ENCODE assay signal across 19 cellular contexts in genomic region chr1:72433591-72433990, GRCh38.
DNase-seq lines count a peak whose midpoint lies in the region; ATAC-seq and TF ChIP-seq lines count a peak whose summit lies in the region.
"Had no signal": no experiment of that assay in that cellular context is flagged by ENCODE, and none has a peak within 500 bp of the region (broad histone marks: within the 10 kb centered on the region; RNA-seq: fewer than 3 reads in every experiment).

No MANE protein-coding gene starts in this region.

- no peak for TF ChIP-seq EP300 in neural cell (conservative IDR thresholded peaks at IDR 0.05; ENCODE audit: poor library complexity, severe bottlenecking)

- no peaks in the 10 kb centered on the region for H3K36me3 Mint-ChIP-seq in CD8-positive, alpha-beta T cell

- in situ Hi-C loops in gastrocnemius medialis (cut with MboI; ENCODE audit: low sequenced_read_pairs in 4 of 4) = no loop called here

- CTCF ChIA-PET in CD8-positive, alpha-beta T cell (lab: Charles Lee) = no interaction called here

- H3K4me1 ChIP-seq in colonic mucosa (no peaks in the 10 kb centered on the region), gastrocnemius medialis (no peaks in the 10 kb centered on the region)
- H3K4me1 ChIP-seq in CD8-positive, alpha-beta T cell (ENCODE audit: insufficient read depth, low read length) = no peaks in the 10 kb centered on the region
- H3K4me1 ChIP-seq: ascending aorta, suprapubic skin had no signal

- H3K9me3 Mint-ChIP-seq in CD8-positive, alpha-beta T cell = peaks cover 5% of the 10 kb centered on the region
- H3K9me3 Mint-ChIP-seq: nephron progenitor cell had no signal

- POLR2A ChIA-PET in CD8-positive, alpha-beta T cell (lab: Charles Lee) = no interaction called here

- H3K9ac ChIP-seq in neural cell (ENCODE audit: low read length) = no peak overlapping the region
- H3K9ac ChIP-seq in colonic mucosa (ENCODE audit: low read depth in 2 of 2, low read length in 2 of 2) = no peak overlapping the region
- H3K9ac ChIP-seq: BLaER1 treated with 17β-estradiol and CSF1 and Interleukin-3, amounts not matched to agents 10 nM and 100 nM had no signal

- no peak overlapping the region for H3K4me3 Mint-ChIP-seq in CD8-positive, alpha-beta T cell
- H3K4me3 Mint-ChIP-seq: nephron progenitor cell had no signal

- H2AFZ ChIP-seq in neural cell (ENCODE audit: low read depth, low read length) = no peak overlapping the region

- H3K9me2 ChIP-seq in neural cell (ENCODE audit: insufficient read depth, low read length) = no peaks in the 10 kb centered on the region

- TF ChIP-seq CTCF in neural cell (IDR thresholded peaks at IDR 0.05; ENCODE audit: poor library complexity, severe bottlenecking) (no peak), colonic mucosa (IDR thresholded peaks at IDR 0.05) (no peak), gastrocnemius medialis (IDR thresholded peaks at IDR 0.05 in 4 of 5, conservative IDR thresholded peaks at IDR 0.05 in 1 of 5) (no peak)
- TF ChIP-seq CTCF in CD8-positive, alpha-beta T cell (IDR thresholded peaks at IDR 0.05) = no peak

- no peaks in the 10 kb centered on the region for H3K27me3 Mint-ChIP-seq in CD8-positive, alpha-beta T cell (ENCODE audit: low read depth)

- H3K27ac ChIP-seq in neural cell (ENCODE audit: low read length) = peak overlapping the region; percentile 4
- no peak overlapping the region for H3K27ac ChIP-seq in colonic mucosa
- no peak overlapping the region for H3K27ac ChIP-seq in CD8-positive, alpha-beta T cell (ENCODE audit: low read depth, low read length)
- no peak overlapping the region for H3K27ac ChIP-seq in gastrocnemius medialis
- H3K27ac ChIP-seq: ascending aorta; BLaER1 treated with 17β-estradiol and CSF1 and Interleukin-3, amounts not matched to agents 10 nM and 100 nM; suprapubic skin; VCaP had no signal

- H3K27me3 ChIP-seq in neural cell (ENCODE audit: insufficient read depth, low read depth, low read length) = no peaks in the 10 kb centered on the region
- H3K27me3 ChIP-seq in colonic mucosa = no peaks in the 10 kb centered on the region
- H3K27me3 ChIP-seq in CD8-positive, alpha-beta T cell (ENCODE audit: insufficient read depth, low read length) = no peaks in the 10 kb centered on the region
- no peaks in the 10 kb centered on the region for H3K27me3 ChIP-seq in gastrocnemius medialis
- H3K27me3 ChIP-seq: ascending aorta; BLaER1 treated with 17β-estradiol and CSF1 and Interleukin-3, amounts not matched to agents 10 nM and 100 nM; suprapubic skin had no signal

- no peak for TF ChIP-seq POLR2A in gastrocnemius medialis (IDR thresholded peaks at IDR 0.05)

- no peaks in the 10 kb centered on the region for H3K4me1 Mint-ChIP-seq in CD8-positive, alpha-beta T cell (ENCODE audit: low read depth)
- H3K4me1 Mint-ChIP-seq: nephron progenitor cell had no signal

- H3K9me3 ChIP-seq in neural cell (ENCODE audit: low read length) (no peaks in the 10 kb centered on the region), colonic mucosa (no peaks in the 10 kb centered on the region), gastrocnemius medialis (no peaks in the 10 kb centered on the region)
- H3K9me3 ChIP-seq in CD8-positive, alpha-beta T cell (ENCODE audit: low read length) = no peaks in the 10 kb centered on the region

- no peak overlapping the region for H3K27ac Mint-ChIP-seq in CD8-positive, alpha-beta T cell
- H3K27ac Mint-ChIP-seq: nephron progenitor cell had no signal

- no peaks in the 10 kb centered on the region for H3F3A ChIP-seq in neural cell (ENCODE audit: insufficient read depth, low read length, poor library complexity, severe bottlenecking)

- ATAC-seq in GM19025 (IDR thresholded peaks at IDR 0.05; ENCODE audit: low read depth, unreplicated experiment) (peak; percentile 64), HG02571 (IDR thresholded peaks at IDR 0.05; ENCODE audit: unreplicated experiment) (peak; percentile 56), HG03159 (IDR thresholded peaks at IDR 0.05; ENCODE audit: unreplicated experiment) (peak; percentile 50), gastrocnemius medialis (no peak)
- no peak for ATAC-seq in CD8-positive, alpha-beta T cell

- H3K79me2 ChIP-seq in neural cell (replicated peaks; ENCODE audit: insufficient read depth, low read length) = no peaks in the 10 kb centered on the region

- TF ChIP-seq RAD21 in neural cell (conservative IDR thresholded peaks at IDR 0.05) = no peak

- H3K36me3 ChIP-seq in neural cell (ENCODE audit: insufficient read depth, low read length) (no peaks in the 10 kb centered on the region), colonic mucosa (no peaks in the 10 kb centered on the region), gastrocnemius medialis (no peaks in the 10 kb centered on the region)
- no peaks in the 10 kb centered on the region for H3K36me3 ChIP-seq in CD8-positive, alpha-beta T cell (ENCODE audit: insufficient read depth, low read length)
- H3K36me3 ChIP-seq: ascending aorta; BLaER1 treated with 17β-estradiol and CSF1 and Interleukin-3, amounts not matched to agents 10 nM and 100 nM; suprapubic skin had no signal

- H3K4me3 ChIP-seq in neural cell (ENCODE audit: low read length) (peak overlapping the region; percentile 1), colonic mucosa (no peak overlapping the region), gastrocnemius medialis (no peak overlapping the region)
- no peak overlapping the region for H3K4me3 ChIP-seq in CD8-positive, alpha-beta T cell (ENCODE audit: low read depth, low read length)
- H3K4me3 ChIP-seq: ascending aorta; BLaER1 treated with 17β-estradiol and CSF1 and Interleukin-3, amounts not matched to agents 10 nM and 100 nM; suprapubic skin had no signal

- DNase-seq in colonic mucosa = no peak
- no peak for DNase-seq in NCI-H1694 treated with DMSO at 0.1 percent for 48 hours (lab: John Stamatoyannopoulos, UW)
- DNase-seq in CD8-positive, alpha-beta T cell = no peak
- no peak for DNase-seq in gastrocnemius medialis
- DNase-seq: activated gamma-delta T cell; foreskin melanocyte; MM.1S; NCI-H2029 treated with DMSO at 0.1 percent for 48 hours; NCI-H524 treated with DMSO at 0.1 percent for 48 hours; nephron progenitor cell; stimulated activated CD4-positive, alpha-beta T cell treated with anti-CD3 and anti-CD28 coated beads, Interleukin-15, amount 100 ng/mL, for 24 hours had no signal

- H3K4me2 ChIP-seq in neural cell (ENCODE audit: low read length) = no peak overlapping the region
- H3K4me2 ChIP-seq: BLaER1 treated with 17β-estradiol and CSF1 and Interleukin-3, amounts not matched to agents 10 nM and 100 nM had no signal

- H4K20me1 ChIP-seq in neural cell (ENCODE audit: insufficient read depth) = no peaks in the 10 kb centered on the region
- H4K20me1 ChIP-seq: BLaER1 treated with 17β-estradiol and CSF1 and Interleukin-3, amounts not matched to agents 10 nM and 100 nM had no signal

- intact Hi-C loops in colonic mucosa (cut with DNase I) (loop anchor here (10.0 kb wide), 1 partner anchor 981 kb away; no protein-coding TSS in a partner anchor), gastrocnemius medialis (cut with DNase I; ENCODE audit: low total_unique reads) (no loop called here)
- intact Hi-C loops in CD8-positive, alpha-beta T cell (cut with DNase I, micrococcal nuclease) = no loop called here

TF ChIP-seq in neural cell, 6 proteins besides CTCF, POLR2A, EP300 and RAD21:
- no peak for TF ChIP-seq MXI1 (conservative IDR thresholded peaks at IDR 0.05; ENCODE audit: poor library complexity, severe bottlenecking)
- no peak for TF ChIP-seq EZH2 (IDR thresholded peaks at IDR 0.05; ENCODE audit: borderline replicate concordance, insufficient read depth, low read length, poor library complexity, severe bottlenecking)
- no peak for TF ChIP-seq TAF1 (IDR thresholded peaks at IDR 0.05; ENCODE audit: low read depth)
- no peak for TF ChIP-seq SMC3 (conservative IDR thresholded peaks at IDR 0.05; ENCODE audit: poor library complexity)
- TF ChIP-seq, protein P1, sequence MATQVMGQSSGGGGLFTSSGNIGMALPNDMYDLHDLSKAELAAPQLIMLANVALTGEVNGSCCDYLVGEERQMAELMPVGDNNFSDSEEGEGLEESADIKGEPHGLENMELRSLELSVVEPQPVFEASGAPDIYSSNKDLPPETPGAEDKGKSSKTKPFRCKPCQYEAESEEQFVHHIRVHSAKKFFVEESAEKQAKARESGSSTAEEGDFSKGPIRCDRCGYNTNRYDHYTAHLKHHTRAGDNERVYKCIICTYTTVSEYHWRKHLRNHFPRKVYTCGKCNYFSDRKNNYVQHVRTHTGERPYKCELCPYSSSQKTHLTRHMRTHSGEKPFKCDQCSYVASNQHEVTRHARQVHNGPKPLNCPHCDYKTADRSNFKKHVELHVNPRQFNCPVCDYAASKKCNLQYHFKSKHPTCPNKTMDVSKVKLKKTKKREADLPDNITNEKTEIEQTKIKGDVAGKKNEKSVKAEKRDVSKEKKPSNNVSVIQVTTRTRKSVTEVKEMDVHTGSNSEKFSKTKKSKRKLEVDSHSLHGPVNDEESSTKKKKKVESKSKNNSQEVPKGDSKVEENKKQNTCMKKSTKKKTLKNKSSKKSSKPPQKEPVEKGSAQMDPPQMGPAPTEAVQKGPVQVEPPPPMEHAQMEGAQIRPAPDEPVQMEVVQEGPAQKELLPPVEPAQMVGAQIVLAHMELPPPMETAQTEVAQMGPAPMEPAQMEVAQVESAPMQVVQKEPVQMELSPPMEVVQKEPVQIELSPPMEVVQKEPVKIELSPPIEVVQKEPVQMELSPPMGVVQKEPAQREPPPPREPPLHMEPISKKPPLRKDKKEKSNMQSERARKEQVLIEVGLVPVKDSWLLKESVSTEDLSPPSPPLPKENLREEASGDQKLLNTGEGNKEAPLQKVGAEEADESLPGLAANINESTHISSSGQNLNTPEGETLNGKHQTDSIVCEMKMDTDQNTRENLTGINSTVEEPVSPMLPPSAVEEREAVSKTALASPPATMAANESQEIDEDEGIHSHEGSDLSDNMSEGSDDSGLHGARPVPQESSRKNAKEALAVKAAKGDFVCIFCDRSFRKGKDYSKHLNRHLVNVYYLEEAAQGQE (IDR thresholded peaks at IDR 0.05; ENCODE audit: borderline replicate concordance) = no peak
- TF ChIP-seq POLR2AphosphoS5 (IDR thresholded peaks at IDR 0.05) = no peak

Comparison
In these comparisons a context has a peak if more than half of its experiments do, and no peak if none do; other contexts are left out.
1. ATAC-seq: peak in GM19025 (single experiment), HG02571 (single experiment) and HG03159 (single experiment); none in CD8-positive, alpha-beta T cell (single experiment) and gastrocnemius medialis (0 of 2).